ENCODE assay signal across 1 cellular context in the genomic region with DNA sequence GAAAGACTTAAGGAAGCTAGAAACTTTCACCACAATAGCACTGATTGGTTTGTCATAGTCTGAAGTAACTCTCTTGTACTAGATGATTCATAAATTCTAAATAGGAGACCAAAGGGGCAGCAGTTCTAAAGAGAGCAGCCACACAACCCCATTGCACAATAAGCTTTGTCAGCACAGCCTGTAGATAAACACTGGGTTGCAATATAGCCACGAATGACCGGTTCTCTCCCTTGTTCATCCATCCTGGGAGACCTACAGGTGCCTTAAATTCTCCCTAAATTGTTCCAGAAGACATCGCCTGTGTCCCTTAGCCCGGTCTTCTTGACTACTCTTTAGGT.
TF ChIP-seq lines count a peak whose summit lies in the region.

No MANE protein-coding gene starts in this region.

TF ChIP-seq in GM12878, 131 proteins besides CTCF, POLR2A, EP300 and RAD21 (continued from another document):
- TF ChIP-seq, protein P1, sequence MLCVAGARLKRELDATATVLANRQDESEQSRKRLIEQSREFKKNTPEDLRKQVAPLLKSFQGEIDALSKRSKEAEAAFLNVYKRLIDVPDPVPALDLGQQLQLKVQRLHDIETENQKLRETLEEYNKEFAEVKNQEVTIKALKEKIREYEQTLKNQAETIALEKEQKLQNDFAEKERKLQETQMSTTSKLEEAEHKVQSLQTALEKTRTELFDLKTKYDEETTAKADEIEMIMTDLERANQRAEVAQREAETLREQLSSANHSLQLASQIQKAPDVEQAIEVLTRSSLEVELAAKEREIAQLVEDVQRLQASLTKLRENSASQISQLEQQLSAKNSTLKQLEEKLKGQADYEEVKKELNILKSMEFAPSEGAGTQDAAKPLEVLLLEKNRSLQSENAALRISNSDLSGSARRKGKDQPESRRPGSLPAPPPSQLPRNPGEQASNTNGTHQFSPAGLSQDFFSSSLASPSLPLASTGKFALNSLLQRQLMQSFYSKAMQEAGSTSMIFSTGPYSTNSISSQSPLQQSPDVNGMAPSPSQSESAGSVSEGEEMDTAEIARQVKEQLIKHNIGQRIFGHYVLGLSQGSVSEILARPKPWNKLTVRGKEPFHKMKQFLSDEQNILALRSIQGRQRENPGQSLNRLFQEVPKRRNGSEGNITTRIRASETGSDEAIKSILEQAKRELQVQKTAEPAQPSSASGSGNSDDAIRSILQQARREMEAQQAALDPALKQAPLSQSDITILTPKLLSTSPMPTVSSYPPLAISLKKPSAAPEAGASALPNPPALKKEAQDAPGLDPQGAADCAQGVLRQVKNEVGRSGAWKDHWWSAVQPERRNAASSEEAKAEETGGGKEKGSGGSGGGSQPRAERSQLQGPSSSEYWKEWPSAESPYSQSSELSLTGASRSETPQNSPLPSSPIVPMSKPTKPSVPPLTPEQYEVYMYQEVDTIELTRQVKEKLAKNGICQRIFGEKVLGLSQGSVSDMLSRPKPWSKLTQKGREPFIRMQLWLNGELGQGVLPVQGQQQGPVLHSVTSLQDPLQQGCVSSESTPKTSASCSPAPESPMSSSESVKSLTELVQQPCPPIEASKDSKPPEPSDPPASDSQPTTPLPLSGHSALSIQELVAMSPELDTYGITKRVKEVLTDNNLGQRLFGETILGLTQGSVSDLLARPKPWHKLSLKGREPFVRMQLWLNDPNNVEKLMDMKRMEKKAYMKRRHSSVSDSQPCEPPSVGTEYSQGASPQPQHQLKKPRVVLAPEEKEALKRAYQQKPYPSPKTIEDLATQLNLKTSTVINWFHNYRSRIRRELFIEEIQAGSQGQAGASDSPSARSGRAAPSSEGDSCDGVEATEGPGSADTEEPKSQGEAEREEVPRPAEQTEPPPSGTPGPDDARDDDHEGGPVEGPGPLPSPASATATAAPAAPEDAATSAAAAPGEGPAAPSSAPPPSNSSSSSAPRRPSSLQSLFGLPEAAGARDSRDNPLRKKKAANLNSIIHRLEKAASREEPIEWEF (IDR thresholded peaks at IDR 0.05; ENCODE audit: insufficient replicate concordance, low read depth, low read length), result no peak
- TF ChIP-seq, protein P2, sequence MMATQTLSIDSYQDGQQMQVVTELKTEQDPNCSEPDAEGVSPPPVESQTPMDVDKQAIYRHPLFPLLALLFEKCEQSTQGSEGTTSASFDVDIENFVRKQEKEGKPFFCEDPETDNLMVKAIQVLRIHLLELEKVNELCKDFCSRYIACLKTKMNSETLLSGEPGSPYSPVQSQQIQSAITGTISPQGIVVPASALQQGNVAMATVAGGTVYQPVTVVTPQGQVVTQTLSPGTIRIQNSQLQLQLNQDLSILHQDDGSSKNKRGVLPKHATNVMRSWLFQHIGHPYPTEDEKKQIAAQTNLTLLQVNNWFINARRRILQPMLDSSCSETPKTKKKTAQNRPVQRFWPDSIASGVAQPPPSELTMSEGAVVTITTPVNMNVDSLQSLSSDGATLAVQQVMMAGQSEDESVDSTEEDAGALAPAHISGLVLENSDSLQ (IDR thresholded peaks at IDR 0.05), result no peak
- TF ChIP-seq EGR1 (IDR thresholded peaks at IDR 0.05; ENCODE audit: borderline replicate concordance in 1 of 2, low read depth in 2 of 2, low read length in 2 of 2), result no peak
- no peak for TF ChIP-seq JUNB (IDR thresholded peaks at IDR 0.05)
- TF ChIP-seq, protein P3, sequence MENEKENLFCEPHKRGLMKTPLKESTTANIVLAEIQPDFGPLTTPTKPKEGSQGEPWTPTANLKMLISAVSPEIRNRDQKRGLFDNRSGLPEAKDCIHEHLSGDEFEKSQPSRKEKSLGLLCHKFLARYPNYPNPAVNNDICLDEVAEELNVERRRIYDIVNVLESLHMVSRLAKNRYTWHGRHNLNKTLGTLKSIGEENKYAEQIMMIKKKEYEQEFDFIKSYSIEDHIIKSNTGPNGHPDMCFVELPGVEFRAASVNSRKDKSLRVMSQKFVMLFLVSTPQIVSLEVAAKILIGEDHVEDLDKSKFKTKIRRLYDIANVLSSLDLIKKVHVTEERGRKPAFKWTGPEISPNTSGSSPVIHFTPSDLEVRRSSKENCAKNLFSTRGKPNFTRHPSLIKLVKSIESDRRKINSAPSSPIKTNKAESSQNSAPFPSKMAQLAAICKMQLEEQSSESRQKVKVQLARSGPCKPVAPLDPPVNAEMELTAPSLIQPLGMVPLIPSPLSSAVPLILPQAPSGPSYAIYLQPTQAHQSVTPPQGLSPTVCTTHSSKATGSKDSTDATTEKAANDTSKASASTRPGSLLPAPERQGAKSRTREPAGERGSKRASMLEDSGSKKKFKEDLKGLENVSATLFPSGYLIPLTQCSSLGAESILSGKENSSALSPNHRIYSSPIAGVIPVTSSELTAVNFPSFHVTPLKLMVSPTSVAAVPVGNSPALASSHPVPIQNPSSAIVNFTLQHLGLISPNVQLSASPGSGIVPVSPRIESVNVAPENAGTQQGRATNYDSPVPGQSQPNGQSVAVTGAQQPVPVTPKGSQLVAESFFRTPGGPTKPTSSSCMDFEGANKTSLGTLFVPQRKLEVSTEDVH (IDR thresholded peaks at IDR 0.05; ENCODE audit: low read depth, partially characterized antibody), result no peak
- TF ChIP-seq KLF5 (IDR thresholded peaks at IDR 0.05; ENCODE audit: partially characterized antibody), result no peak
- no peak for TF ChIP-seq SRF (IDR thresholded peaks at IDR 0.05; ENCODE audit: low read depth in 2 of 2, low read length in 2 of 2)
- TF ChIP-seq TBL1XR1 (IDR thresholded peaks at IDR 0.05; ENCODE audit: low read depth, low read length), result no peak
